ENCODE assay signal across 1 cellular context in the genomic region with DNA sequence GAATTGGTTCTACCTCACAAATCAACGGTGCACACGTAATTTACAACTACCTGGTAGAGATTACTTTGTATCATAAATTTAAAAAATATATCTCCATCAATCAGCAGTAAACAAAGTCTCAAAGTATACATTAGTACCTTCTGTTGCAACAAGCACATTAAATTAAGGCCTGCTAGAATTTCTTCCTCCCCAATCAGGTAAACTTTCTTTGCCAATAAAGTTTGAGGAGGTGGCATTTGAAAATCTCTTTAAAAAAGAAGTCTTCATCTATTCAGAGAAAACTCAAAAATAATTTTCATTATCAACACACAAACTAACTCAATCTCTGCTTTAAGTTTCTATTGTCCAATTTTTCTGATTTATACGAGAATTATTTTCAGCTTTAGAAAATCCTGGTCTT.
TF ChIP-seq lines count a peak whose summit lies in the region.

No MANE protein-coding gene starts in this region.

TF ChIP-seq in SK-N-SH treated with all-trans-retinoic acid at 6 μM for 48 hours, 23 proteins besides CTCF, POLR2A, EP300 and RAD21 (continued from another document):
- TF ChIP-seq, protein P1, sequence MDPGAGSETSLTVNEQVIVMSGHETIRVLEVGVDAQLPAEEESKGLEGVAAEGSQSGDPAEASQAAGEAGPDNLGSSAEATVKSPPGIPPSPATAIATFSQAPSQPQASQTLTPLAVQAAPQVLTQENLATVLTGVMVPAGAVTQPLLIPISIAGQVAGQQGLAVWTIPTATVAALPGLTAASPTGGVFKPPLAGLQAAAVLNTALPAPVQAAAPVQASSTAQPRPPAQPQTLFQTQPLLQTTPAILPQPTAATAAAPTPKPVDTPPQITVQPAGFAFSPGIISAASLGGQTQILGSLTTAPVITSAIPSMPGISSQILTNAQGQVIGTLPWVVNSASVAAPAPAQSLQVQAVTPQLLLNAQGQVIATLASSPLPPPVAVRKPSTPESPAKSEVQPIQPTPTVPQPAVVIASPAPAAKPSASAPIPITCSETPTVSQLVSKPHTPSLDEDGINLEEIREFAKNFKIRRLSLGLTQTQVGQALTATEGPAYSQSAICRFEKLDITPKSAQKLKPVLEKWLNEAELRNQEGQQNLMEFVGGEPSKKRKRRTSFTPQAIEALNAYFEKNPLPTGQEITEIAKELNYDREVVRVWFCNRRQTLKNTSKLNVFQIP (CRISPR knock-in tag; IDR thresholded peaks at IDR 0.05; ENCODE audit: borderline replicate concordance, low read depth): no peak
- TF ChIP-seq, protein P2, sequence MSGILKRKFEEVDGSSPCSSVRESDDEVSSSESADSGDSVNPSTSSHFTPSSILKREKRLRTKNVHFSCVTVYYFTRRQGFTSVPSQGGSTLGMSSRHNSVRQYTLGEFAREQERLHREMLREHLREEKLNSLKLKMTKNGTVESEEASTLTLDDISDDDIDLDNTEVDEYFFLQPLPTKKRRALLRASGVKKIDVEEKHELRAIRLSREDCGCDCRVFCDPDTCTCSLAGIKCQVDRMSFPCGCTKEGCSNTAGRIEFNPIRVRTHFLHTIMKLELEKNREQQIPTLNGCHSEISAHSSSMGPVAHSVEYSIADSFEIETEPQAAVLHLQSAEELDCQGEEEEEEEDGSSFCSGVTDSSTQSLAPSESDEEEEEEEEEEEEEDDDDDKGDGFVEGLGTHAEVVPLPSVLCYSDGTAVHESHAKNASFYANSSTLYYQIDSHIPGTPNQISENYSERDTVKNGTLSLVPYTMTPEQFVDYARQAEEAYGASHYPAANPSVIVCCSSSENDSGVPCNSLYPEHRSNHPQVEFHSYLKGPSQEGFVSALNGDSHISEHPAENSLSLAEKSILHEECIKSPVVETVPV (CRISPR knock-in tag; IDR thresholded peaks at IDR 0.05): no peak
- TF ChIP-seq CSDC2 (CRISPR knock-in tag; IDR thresholded peaks at IDR 0.05) (no peak), ZNF70 (CRISPR knock-in tag; IDR thresholded peaks at IDR 0.05) (no peak), ARNTL (CRISPR knock-in tag; IDR thresholded peaks at IDR 0.05; ENCODE audit: borderline replicate concordance, low read depth) (no peak)
- TF ChIP-seq, protein P3, sequence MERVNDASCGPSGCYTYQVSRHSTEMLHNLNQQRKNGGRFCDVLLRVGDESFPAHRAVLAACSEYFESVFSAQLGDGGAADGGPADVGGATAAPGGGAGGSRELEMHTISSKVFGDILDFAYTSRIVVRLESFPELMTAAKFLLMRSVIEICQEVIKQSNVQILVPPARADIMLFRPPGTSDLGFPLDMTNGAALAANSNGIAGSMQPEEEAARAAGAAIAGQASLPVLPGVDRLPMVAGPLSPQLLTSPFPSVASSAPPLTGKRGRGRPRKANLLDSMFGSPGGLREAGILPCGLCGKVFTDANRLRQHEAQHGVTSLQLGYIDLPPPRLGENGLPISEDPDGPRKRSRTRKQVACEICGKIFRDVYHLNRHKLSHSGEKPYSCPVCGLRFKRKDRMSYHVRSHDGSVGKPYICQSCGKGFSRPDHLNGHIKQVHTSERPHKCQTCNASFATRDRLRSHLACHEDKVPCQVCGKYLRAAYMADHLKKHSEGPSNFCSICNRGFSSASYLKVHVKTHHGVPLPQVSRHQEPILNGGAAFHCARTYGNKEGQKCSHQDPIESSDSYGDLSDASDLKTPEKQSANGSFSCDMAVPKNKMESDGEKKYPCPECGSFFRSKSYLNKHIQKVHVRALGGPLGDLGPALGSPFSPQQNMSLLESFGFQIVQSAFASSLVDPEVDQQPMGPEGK (CRISPR knock-in tag; IDR thresholded peaks at IDR 0.05; ENCODE audit: borderline replicate concordance): no peak
TF ChIP-seq in SK-N-SH treated with all-trans-retinoic acid at 6 μM for 48 hours: peak in this region for 0.
